9 cellular contexts compared by ENCODE assay signal in genomic region chr15:40047413-40048154, GRCh38. TPM values are rescaled to one million over a fixed set of nuclear protein-coding genes. Genes with fewer than 3 reads are reported as not detected.
DNase-seq lines count a peak whose midpoint lies in the region; ATAC-seq and TF ChIP-seq lines count a peak whose summit lies in the region.
"Had no signal": no experiment of that assay in that cellular context is flagged by ENCODE, and none has a peak within 500 bp of the region (broad histone marks: within the 10 kb centered on the region; RNA-seq: fewer than 3 reads in every experiment).

No MANE protein-coding gene starts in this region.

- H3K36me3 Mint-ChIP-seq in HFFc6 (ENCODE audit: low read depth) = no peaks in the 10 kb centered on the region

- H3K4me1 ChIP-seq in foreskin keratinocyte = peaks cover 29% of the 10 kb centered on the region

- ATAC-seq in foreskin keratinocyte (peak; percentile 77), sciatic nerve (peak; percentile 50)

- DNase-seq in GM12864 (ENCODE audit: low read depth) (peak; percentile 82), HFFc6 (peak; percentile 68), NCI-H146 treated with DMSO at 0.1 percent for 48 hours (lab: John Stamatoyannopoulos, UW; ENCODE audit: unreplicated experiment) (peak; percentile 7), activated T-cell treated with anti-CD3 and anti-CD28 coated beads for 48 hours (ENCODE audit: low read depth) (peak; percentile 72), foreskin keratinocyte (peak; percentile 55 to 83), sciatic nerve (ENCODE audit: low spot score) (no peak), NCI-H526 treated with DMSO at 0.1 percent for 48 hours (lab: John Stamatoyannopoulos, UW) (no peak), NCI-H82 (lab: John Stamatoyannopoulos, UW) (no peak)

- intact Hi-C loops in sciatic nerve (cut with DNase I) = loop anchor here (5.0 kb wide), 1 partner anchor 225 kb away; no protein-coding TSS in a partner anchor

- peak overlapping the region; percentile 61 for H3K27ac ChIP-seq in foreskin keratinocyte
- H3K27ac ChIP-seq: VCaP had no signal

- peaks cover 43% of the 10 kb centered on the region for H3K4me1 Mint-ChIP-seq in HFFc6 (ENCODE audit: low read depth)

- H3K4me3 ChIP-seq in GM12864 (ENCODE audit: low read depth, low read length) = no peak overlapping the region

- no peaks in the 10 kb centered on the region; the same call in 1 of the 2 replicates for H3K27me3 Mint-ChIP-seq in HFFc6 (ENCODE audit: insufficient read depth)

- 0 out of 2 replicates have a peak, but pooled peaks cover 4% of the 10 kb centered on the region for H3K9me3 Mint-ChIP-seq in HFFc6

- H3K27me3 ChIP-seq in foreskin keratinocyte = no peaks in the 10 kb centered on the region

- TF ChIP-seq CTCF in GM12864 (IDR thresholded peaks at IDR 0.05; ENCODE audit: low read depth, low read length, missing control alignments) = no peak
- no peak for TF ChIP-seq CTCF in HFFc6 (IDR thresholded peaks at IDR 0.05)
- TF ChIP-seq CTCF in foreskin keratinocyte (conservative IDR thresholded peaks at IDR 0.05) = no peak

- peak overlapping the region; percentile 6 for H3K4me3 Mint-ChIP-seq in HFFc6

- H3K27ac Mint-ChIP-seq in HFFc6 = peak overlapping the region; percentile 95

RNA-seq across cellular contexts. Expression of gene SRP14, which starts 8.6 kb away (rescaled TPM):
- 100 to 1,000 TPM; 177 to 227 (median 212) TPM for total RNA-seq in HFFc6 (2021; fragmentation: NEBNext Ultra II Directional; extraction: Animal tissue kit (Norgen Biotek cat#: 25700))
- 136 and 141 TPM in 2 replicates for total RNA-seq in foreskin keratinocyte
- polyA plus RNA-seq in foreskin keratinocyte = 403 and 413 TPM in 2 replicates
- 150 TPM for total RNA-seq in sciatic nerve

Comparison
In these comparisons a context has a peak if more than half of its experiments do, and no peak if none do; other contexts are left out.
1. DNase-seq: peak in GM12864 (single experiment), HFFc6 (single experiment), NCI-H146 treated with DMSO at 0.1 percent for 48 hours (single experiment), activated T-cell treated with anti-CD3 and anti-CD28 coated beads for 48 hours (single experiment) and foreskin keratinocyte (2 of 2); none in sciatic nerve (single experiment), NCI-H526 treated with DMSO at 0.1 percent for 48 hours (single experiment) and NCI-H82 (single experiment).